Comparison of ENCODE assay signal across 21 cellular contexts in genomic region chr2:11160256-11160655, GRCh38. TPM values are rescaled to one million over a fixed set of nuclear protein-coding genes. Genes with fewer than 3 reads are reported as not detected.
DNase-seq lines count a peak whose midpoint lies in the region; ATAC-seq and TF ChIP-seq lines count a peak whose summit lies in the region.
"Had no signal": no experiment of that assay in that cellular context is flagged by ENCODE, and none has a peak within 500 bp of the region (broad histone marks: within the 10 kb centered on the region; RNA-seq: fewer than 3 reads in every experiment).

No MANE protein-coding gene starts in this region.

- POLR2A ChIA-PET in CD8-positive, alpha-beta T cell (lab: Charles Lee) = no interaction called here
- POLR2A ChIA-PET in activated CD4-positive, alpha-beta memory T cell treated with anti-CD3 and anti-CD28 coated beads, Interleukin-2, amount 10 ng/mL, durations not matched to agents 7 days and 5 days (lab: Charles Lee) = interaction anchor here (0.9 kb wide), 1 partner anchor 185 kb away, joined by 3 read pairs; no protein-coding TSS in a partner anchor
- POLR2A ChIA-PET in naive thymus-derived CD8-positive, alpha-beta T cell (lab: Charles Lee) = no interaction called here

- H3K27ac ChIP-seq in BLaER1 treated with 17β-estradiol and CSF1 and Interleukin-3, amounts not matched to agents 10 nM and 100 nM = peak overlapping the region in 7 of 11 experiments; percentile 10 to 74 (median 72); a peak in 8 of 22 replicates
- H3K27ac ChIP-seq in CD8-positive, alpha-beta T cell (ENCODE audit: low read depth, low read length) = no peak overlapping the region
- H3K27ac ChIP-seq: colonic mucosa, left lung had no signal

- intact Hi-C loops in CD8-positive, alpha-beta T cell (cut with DNase I, micrococcal nuclease) = no loop called here
- intact Hi-C loops in Calu3 (cut with micrococcal nuclease; ENCODE audit: unreplicated experiment) = no loop called here

- H3K27me3 ChIP-seq in BLaER1 treated with 17β-estradiol and CSF1 and Interleukin-3, amounts not matched to agents 10 nM and 100 nM = no peaks in the 10 kb centered on the region
- H3K27me3 ChIP-seq in CD8-positive, alpha-beta T cell (ENCODE audit: insufficient read depth, low read length) = no peaks in the 10 kb centered on the region
- H3K27me3 ChIP-seq: colonic mucosa, left lung, MG63 had no signal

- peaks cover 20% of the 10 kb centered on the region for H3K36me3 Mint-ChIP-seq in CD8-positive, alpha-beta T cell
- H3K36me3 Mint-ChIP-seq in activated CD4-positive, alpha-beta memory T cell treated with anti-CD3 and anti-CD28 coated beads, Interleukin-2, amount 10 ng/mL, durations not matched to agents 7 days and 5 days (ENCODE audit: low read depth) = no peaks in the 10 kb centered on the region
- H3K36me3 Mint-ChIP-seq in naive thymus-derived CD8-positive, alpha-beta T cell = peaks cover 0 to 11% (median 2%) of the 10 kb centered on the region in 3 donors
- H3K36me3 Mint-ChIP-seq in Calu3 (ENCODE audit: insufficient read depth, unreplicated experiment) = peaks cover 9% of the 10 kb centered on the region
- H3K36me3 Mint-ChIP-seq: mesothelial cell of epicardium had no signal

- peaks cover 33% of the 10 kb centered on the region for H3K4me1 Mint-ChIP-seq in CD8-positive, alpha-beta T cell (ENCODE audit: low read depth)
- H3K4me1 Mint-ChIP-seq in activated CD4-positive, alpha-beta memory T cell treated with anti-CD3 and anti-CD28 coated beads, Interleukin-2, amount 10 ng/mL, durations not matched to agents 7 days and 5 days = peaks cover 31% of the 10 kb centered on the region
- H3K4me1 Mint-ChIP-seq in naive thymus-derived CD8-positive, alpha-beta T cell = peaks cover 8 to 36% (median 34%) of the 10 kb centered on the region in 4 donors
- no peaks in the 10 kb centered on the region for H3K4me1 Mint-ChIP-seq in Calu3 (ENCODE audit: low read depth, unreplicated experiment)

- H3K9me3 ChIP-seq in BLaER1 treated with 17β-estradiol and CSF1 and Interleukin-3, amounts not matched to agents 10 nM and 100 nM (replicated peaks in 1 of 11) = no peaks in the 10 kb centered on the region
- H3K9me3 ChIP-seq in CD8-positive, alpha-beta T cell (ENCODE audit: low read length) = no peaks in the 10 kb centered on the region
- H3K9me3 ChIP-seq: colonic mucosa, left lung, MG63 had no signal

- H4K20me1 ChIP-seq in BLaER1 treated with 17β-estradiol and CSF1 and Interleukin-3, amounts not matched to agents 10 nM and 100 nM = 0 out of 22 replicates have a peak, but pooled peaks cover 0 to 10% (median 0%) of the 10 kb centered on the region in 11 experiments

- H3K4me3 Mint-ChIP-seq in CD8-positive, alpha-beta T cell = no peak overlapping the region
- H3K4me3 Mint-ChIP-seq in activated CD4-positive, alpha-beta memory T cell treated with anti-CD3 and anti-CD28 coated beads, Interleukin-2, amount 10 ng/mL, durations not matched to agents 7 days and 5 days = no peak overlapping the region
- no peak overlapping the region for H3K4me3 Mint-ChIP-seq in naive thymus-derived CD8-positive, alpha-beta T cell
- no peak overlapping the region for H3K4me3 Mint-ChIP-seq in Calu3 (ENCODE audit: low read depth, unreplicated experiment)
- H3K4me3 Mint-ChIP-seq: activated naive CD8-positive, alpha-beta T cell treated with anti-CD3 and anti-CD28 coated beads for 36 hours; HFFc6; mesothelial cell of epicardium had no signal

- CTCF ChIA-PET in CD8-positive, alpha-beta T cell (lab: Charles Lee) = interaction anchor here (1.0 to 1.4 kb wide), 2 partner anchors 27 to 31 kb away, joined by 3 to 4 read pairs; a partner anchor contains a TSS
- CTCF ChIA-PET in activated CD4-positive, alpha-beta memory T cell treated with anti-CD3 and anti-CD28 coated beads, Interleukin-2, amount 10 ng/mL, durations not matched to agents 7 days and 5 days (lab: Charles Lee) = no interaction called here
- CTCF ChIA-PET in Calu3 (lab: Charles Lee) = no interaction called here

- H3K9me3 Mint-ChIP-seq in CD8-positive, alpha-beta T cell = no peaks in the 10 kb centered on the region
- H3K9me3 Mint-ChIP-seq in activated CD4-positive, alpha-beta memory T cell treated with anti-CD3 and anti-CD28 coated beads, Interleukin-2, amount 10 ng/mL, durations not matched to agents 7 days and 5 days = no peaks in the 10 kb centered on the region
- no peaks in the 10 kb centered on the region for H3K9me3 Mint-ChIP-seq in naive thymus-derived CD8-positive, alpha-beta T cell
- H3K9me3 Mint-ChIP-seq in Calu3 (ENCODE audit: low read depth, unreplicated experiment) = no peaks in the 10 kb centered on the region
- H3K9me3 Mint-ChIP-seq: activated naive CD8-positive, alpha-beta T cell treated with anti-CD3 and anti-CD28 coated beads for 36 hours; HFFc6; mesothelial cell of epicardium had no signal

- no peak for ATAC-seq in CD8-positive, alpha-beta T cell
- ATAC-seq in naive thymus-derived CD8-positive, alpha-beta T cell = no peak
- ATAC-seq in GM18517 (IDR thresholded peaks at IDR 0.05; ENCODE audit: unreplicated experiment) = no peak
- ATAC-seq: left lung had no signal

- BruUV-seq in Calu3 (replicated peaks; lab: Mats Ljungman, UMichigan) = no TSS peak

- peaks cover 32 to 44% (median 43%) of the 10 kb centered on the region in 10 experiments for H3K4me1 ChIP-seq in BLaER1 treated with 17β-estradiol and CSF1 and Interleukin-3, amounts not matched to agents 10 nM and 100 nM
- H3K4me1 ChIP-seq in CD8-positive, alpha-beta T cell (ENCODE audit: insufficient read depth, low read length) = peaks cover 21% of the 10 kb centered on the region

- H3K4me2 ChIP-seq in BLaER1 treated with 17β-estradiol and CSF1 and Interleukin-3, amounts not matched to agents 10 nM and 100 nM = peak overlapping the region in 10 of 11 experiments; percentile 49 to 88 (median 64); a peak in 15 of 22 replicates

- TF ChIP-seq CTCF in CD8-positive, alpha-beta T cell (IDR thresholded peaks at IDR 0.05) = no peak
- no peak for TF ChIP-seq CTCF in Calu3 (IDR thresholded peaks at IDR 0.05; ENCODE audit: unreplicated experiment)

- H3K4me3 ChIP-seq in BLaER1 treated with 17β-estradiol and CSF1 and Interleukin-3, amounts not matched to agents 10 nM and 100 nM = no peak overlapping the region
- no peak overlapping the region for H3K4me3 ChIP-seq in CD8-positive, alpha-beta T cell (ENCODE audit: low read depth, low read length)
- H3K4me3 ChIP-seq: colonic mucosa, left lung, MG63 had no signal

- H3K9ac ChIP-seq in BLaER1 treated with 17β-estradiol and CSF1 and Interleukin-3, amounts not matched to agents 10 nM and 100 nM = peak overlapping the region in 4 of 11 experiments; percentile 44 to 67 (median 50); a peak in 2 of 22 replicates

- no peaks in the 10 kb centered on the region for H3K27me3 Mint-ChIP-seq in CD8-positive, alpha-beta T cell (ENCODE audit: low read depth)
- no peaks in the 10 kb centered on the region for H3K27me3 Mint-ChIP-seq in activated CD4-positive, alpha-beta memory T cell treated with anti-CD3 and anti-CD28 coated beads, Interleukin-2, amount 10 ng/mL, durations not matched to agents 7 days and 5 days
- H3K27me3 Mint-ChIP-seq in naive thymus-derived CD8-positive, alpha-beta T cell = no peaks in the 10 kb centered on the region
- H3K27me3 Mint-ChIP-seq in Calu3 (ENCODE audit: unreplicated experiment) = no peaks in the 10 kb centered on the region
- H3K27me3 Mint-ChIP-seq: activated naive CD8-positive, alpha-beta T cell treated with anti-CD3 and anti-CD28 coated beads for 36 hours had no signal

- H3K36me3 ChIP-seq in BLaER1 treated with 17β-estradiol and CSF1 and Interleukin-3, amounts not matched to agents 10 nM and 100 nM = peaks cover 0 to 3% (median 0%) of the 10 kb centered on the region in 11 experiments; a peak in 1 of 22 replicates
- no peaks in the 10 kb centered on the region for H3K36me3 ChIP-seq in CD8-positive, alpha-beta T cell (ENCODE audit: insufficient read depth, low read length)
- H3K36me3 ChIP-seq: colonic mucosa, left lung, MG63 had no signal

- DNase-seq in CD8-positive, alpha-beta T cell = peak in 1 of 7 experiments; percentile 40
- no peak for DNase-seq in activated CD4-positive, alpha-beta memory T cell treated with anti-CD3 and anti-CD28 coated beads, Interleukin-2, amount 10 ng/mL, durations not matched to agents 7 days and 5 days
- no peak for DNase-seq in naive thymus-derived CD8-positive, alpha-beta T cell
- no peak for DNase-seq in Kasumi-1 (lab: John Stamatoyannopoulos, UW)
- DNase-seq in occipital lobe (lab: John Stamatoyannopoulos, UW) = no peak
- DNase-seq in Calu3 = no peak
- DNase-seq: activated CD4-positive, CD25-positive, alpha-beta regulatory T cell; activated CD8-positive, alpha-beta memory T cell treated with anti-CD3 and anti-CD28 coated beads, Interleukin-2, amount 50 U/mL, for 48 hours; activated naive CD8-positive, alpha-beta T cell treated with anti-CD3 and anti-CD28 coated beads for 36 hours; colonic mucosa; HFFc6; left lung; MG63; NCI-H1436 treated with DMSO at 0.1 percent for 48 hours; NCI-H2171 treated with DMSO at 0.1 percent for 48 hours; NCI-H526 treated with DMSO at 0.1 percent for 48 hours; stimulated activated CD4-positive, alpha-beta T cell treated with anti-CD3 and anti-CD28 coated beads, Interleukin-12 subunit alpha, Interleukin-12 subunit beta, amount 100 ng/mL, for 4 hours; T1000 had no signal

- peak overlapping the region; percentile 37 for H3K27ac Mint-ChIP-seq in CD8-positive, alpha-beta T cell
- H3K27ac Mint-ChIP-seq in activated CD4-positive, alpha-beta memory T cell treated with anti-CD3 and anti-CD28 coated beads, Interleukin-2, amount 10 ng/mL, durations not matched to agents 7 days and 5 days = peak overlapping the region; percentile 96
- H3K27ac Mint-ChIP-seq in naive thymus-derived CD8-positive, alpha-beta T cell = peak overlapping the region in 6 of 10 donors; percentile 25 to 86 (median 72)
- H3K27ac Mint-ChIP-seq in Calu3 (ENCODE audit: unreplicated experiment) = no peak overlapping the region
- H3K27ac Mint-ChIP-seq: HFFc6, mesothelial cell of epicardium had no signal

RNA-seq across cellular contexts. Expression of gene SLC66A3, which starts 5.0 kb away (rescaled TPM):
- total RNA-seq in CD8-positive, alpha-beta T cell = 1 to 10 TPM; 4.8 to 5.5 TPM
- 10 to 100 TPM; 22.9 to 23.8 TPM for total RNA-seq in activated CD4-positive, alpha-beta memory T cell treated with anti-CD3 and anti-CD28 coated beads, Interleukin-2, amount 10 ng/mL, durations not matched to agents 7 days and 5 days
- total RNA-seq in naive thymus-derived CD8-positive, alpha-beta T cell = 10 to 100 TPM; 18.2 to 19.3 TPM
- 10 to 100 TPM; 37.0 to 65.6 (median 37.1) TPM for polyA plus RNA-seq in naive thymus-derived CD8-positive, alpha-beta T cell
- total RNA-seq in occipital lobe = 9.8 TPM
- 13.5 and 15.0 TPM in 2 replicates for total RNA-seq in Calu3 (2022)
